14 cellular contexts compared by ENCODE assay signal in the genomic region with DNA sequence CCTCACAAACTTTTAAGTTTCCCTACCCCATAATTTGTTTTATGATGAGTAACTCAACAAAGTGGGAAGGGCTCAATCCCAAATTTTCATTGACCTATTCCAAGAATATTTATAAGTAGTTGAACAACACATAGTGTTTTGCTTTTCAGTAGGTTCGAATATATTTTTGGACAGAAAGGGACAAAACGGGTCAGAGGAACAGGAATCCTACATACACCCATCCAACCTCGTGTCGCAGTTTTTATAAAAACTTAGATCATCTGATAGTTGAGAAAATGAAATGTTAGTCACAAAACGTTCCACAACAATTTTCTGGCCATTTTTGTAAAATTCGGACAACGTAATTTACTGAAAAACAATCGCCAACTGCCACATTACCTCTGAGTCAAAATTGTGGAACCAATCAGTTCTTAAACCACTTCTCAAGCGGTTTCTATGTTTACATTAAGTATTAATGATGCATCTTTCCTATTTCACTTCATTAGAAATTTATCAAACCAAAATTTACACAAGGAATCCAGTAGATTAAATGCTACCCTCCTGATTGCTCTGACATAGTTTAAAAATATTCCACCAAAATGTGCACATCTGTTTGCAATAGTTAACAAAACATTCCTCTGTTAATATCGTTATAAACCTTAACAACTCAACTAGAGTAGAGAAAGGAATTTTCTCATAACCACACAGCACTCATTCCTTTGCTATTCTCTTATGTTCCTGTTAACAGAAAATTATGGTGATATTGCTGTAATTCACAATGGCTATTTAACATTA. TPM values are rescaled to one million over a fixed set of nuclear protein-coding genes. Genes with fewer than 3 reads are reported as not detected.
"Had no signal": no experiment of that assay in that cellular context is flagged by ENCODE, and none has a peak within 500 bp of the region (broad histone marks: within the 10 kb centered on the region; RNA-seq: fewer than 3 reads in every experiment).

No MANE protein-coding gene starts in this region.

- DNase-seq: activated B cell treated with CpG ODN at 0.5 μM for 24 hours; activated CD4-positive, alpha-beta T cell treated with anti-CD3 and anti-CD28 coated beads, Interleukin-2, amount 10 ng/mL, durations not matched to agents 24 days and 14 days; activated naive CD4-positive, alpha-beta T cell treated with Interleukin-2 at 50 U/mL for 16 hours; adrenal gland; caudate nucleus; effector memory CD4-positive, alpha-beta T cell; glutamatergic neuron; left cardiac atrium; lower lobe of right lung; midbrain; naive B cell; pancreas; thyroid gland had no signal

- H3K36me3 ChIP-seq: adrenal gland, lower lobe of right lung, pancreas, thyroid gland had no signal

- H3K27ac Mint-ChIP-seq: activated B cell treated with CpG ODN at 0.5 μM for 24 hours; activated CD4-positive, alpha-beta T cell treated with anti-CD3 and anti-CD28 coated beads, Interleukin-2, amount 10 ng/mL, durations not matched to agents 24 days and 14 days; naive B cell had no signal

- ATAC-seq: left cardiac atrium, lower lobe of right lung, pancreas had no signal

- H3K4me3 ChIP-seq: adrenal gland, lower lobe of right lung, pancreas, thyroid gland had no signal

- H3K9me3 Mint-ChIP-seq: activated B cell treated with CpG ODN at 0.5 μM for 24 hours; activated CD4-positive, alpha-beta T cell treated with anti-CD3 and anti-CD28 coated beads, Interleukin-2, amount 10 ng/mL, durations not matched to agents 24 days and 14 days; naive B cell had no signal

- H3K4me3 Mint-ChIP-seq: activated B cell treated with CpG ODN at 0.5 μM for 24 hours; activated CD4-positive, alpha-beta T cell treated with anti-CD3 and anti-CD28 coated beads, Interleukin-2, amount 10 ng/mL, durations not matched to agents 24 days and 14 days; naive B cell had no signal

- H3K27ac ChIP-seq: adrenal gland, lower lobe of right lung, pancreas, thyroid gland had no signal

- H3K27me3 Mint-ChIP-seq: naive B cell had no signal

- H3K9me3 ChIP-seq: adrenal gland, lower lobe of right lung, pancreas, thyroid gland had no signal

RNA-seq across cellular contexts. Expression of a gene that starts 6.3 kb away (rescaled TPM):
- total RNA-seq: activated CD4-positive, alpha-beta T cell treated with anti-CD3 and anti-CD28 coated beads, Interleukin-2, amount 10 ng/mL, durations not matched to agents 24 days and 14 days; epithelial cell of proximal tubule; left cardiac atrium; lower lobe of right lung; thyroid gland had no signal
